In genomic region chr18:69067048-69067447, GRCh38 we compare ENCODE assay signal across 2 cellular contexts.
TF ChIP-seq lines count a peak whose summit lies in the region.

No MANE protein-coding gene starts in this region.

TF ChIP-seq in HepG2, 621 proteins besides CTCF, POLR2A, EP300 and RAD21:
- TF ChIP-seq, protein P1, sequence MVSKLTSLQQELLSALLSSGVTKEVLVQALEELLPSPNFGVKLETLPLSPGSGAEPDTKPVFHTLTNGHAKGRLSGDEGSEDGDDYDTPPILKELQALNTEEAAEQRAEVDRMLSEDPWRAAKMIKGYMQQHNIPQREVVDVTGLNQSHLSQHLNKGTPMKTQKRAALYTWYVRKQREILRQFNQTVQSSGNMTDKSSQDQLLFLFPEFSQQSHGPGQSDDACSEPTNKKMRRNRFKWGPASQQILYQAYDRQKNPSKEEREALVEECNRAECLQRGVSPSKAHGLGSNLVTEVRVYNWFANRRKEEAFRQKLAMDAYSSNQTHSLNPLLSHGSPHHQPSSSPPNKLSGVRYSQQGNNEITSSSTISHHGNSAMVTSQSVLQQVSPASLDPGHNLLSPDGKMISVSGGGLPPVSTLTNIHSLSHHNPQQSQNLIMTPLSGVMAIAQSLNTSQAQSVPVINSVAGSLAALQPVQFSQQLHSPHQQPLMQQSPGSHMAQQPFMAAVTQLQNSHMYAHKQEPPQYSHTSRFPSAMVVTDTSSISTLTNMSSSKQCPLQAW (CRISPR knock-in tag; IDR thresholded peaks at IDR 0.05) = no peak
- TF ChIP-seq KLF16 (CRISPR knock-in tag; IDR thresholded peaks at IDR 0.05) (no peak), ZNF33A (CRISPR knock-in tag; IDR thresholded peaks at IDR 0.05; ENCODE audit: borderline replicate concordance) (no peak), PAF1 (CRISPR knock-in tag; IDR thresholded peaks at IDR 0.05) (no peak), FOXA3 (CRISPR knock-in tag; IDR thresholded peaks at IDR 0.05) (no peak), ZFP36L2 (CRISPR knock-in tag; IDR thresholded peaks at IDR 0.05) (no peak), SMARCE1 (IDR thresholded peaks at IDR 0.05; ENCODE audit: borderline replicate concordance) (no peak), HHEX (CRISPR knock-in tag; IDR thresholded peaks at IDR 0.05) (no peak), ZNF430 (CRISPR knock-in tag; IDR thresholded peaks at IDR 0.05) (no peak), ATF7 (IDR thresholded peaks at IDR 0.05) (peak; percentile 99), ATF7 (CRISPR knock-in tag; IDR thresholded peaks at IDR 0.05) (no peak), ZNF263 (CRISPR knock-in tag; IDR thresholded peaks at IDR 0.05) (no peak), CREB1 (IDR thresholded peaks at IDR 0.05) (peak; percentile 89), CREB1 (CRISPR knock-in tag; IDR thresholded peaks at IDR 0.05) (no peak)
- TF ChIP-seq, protein P2, sequence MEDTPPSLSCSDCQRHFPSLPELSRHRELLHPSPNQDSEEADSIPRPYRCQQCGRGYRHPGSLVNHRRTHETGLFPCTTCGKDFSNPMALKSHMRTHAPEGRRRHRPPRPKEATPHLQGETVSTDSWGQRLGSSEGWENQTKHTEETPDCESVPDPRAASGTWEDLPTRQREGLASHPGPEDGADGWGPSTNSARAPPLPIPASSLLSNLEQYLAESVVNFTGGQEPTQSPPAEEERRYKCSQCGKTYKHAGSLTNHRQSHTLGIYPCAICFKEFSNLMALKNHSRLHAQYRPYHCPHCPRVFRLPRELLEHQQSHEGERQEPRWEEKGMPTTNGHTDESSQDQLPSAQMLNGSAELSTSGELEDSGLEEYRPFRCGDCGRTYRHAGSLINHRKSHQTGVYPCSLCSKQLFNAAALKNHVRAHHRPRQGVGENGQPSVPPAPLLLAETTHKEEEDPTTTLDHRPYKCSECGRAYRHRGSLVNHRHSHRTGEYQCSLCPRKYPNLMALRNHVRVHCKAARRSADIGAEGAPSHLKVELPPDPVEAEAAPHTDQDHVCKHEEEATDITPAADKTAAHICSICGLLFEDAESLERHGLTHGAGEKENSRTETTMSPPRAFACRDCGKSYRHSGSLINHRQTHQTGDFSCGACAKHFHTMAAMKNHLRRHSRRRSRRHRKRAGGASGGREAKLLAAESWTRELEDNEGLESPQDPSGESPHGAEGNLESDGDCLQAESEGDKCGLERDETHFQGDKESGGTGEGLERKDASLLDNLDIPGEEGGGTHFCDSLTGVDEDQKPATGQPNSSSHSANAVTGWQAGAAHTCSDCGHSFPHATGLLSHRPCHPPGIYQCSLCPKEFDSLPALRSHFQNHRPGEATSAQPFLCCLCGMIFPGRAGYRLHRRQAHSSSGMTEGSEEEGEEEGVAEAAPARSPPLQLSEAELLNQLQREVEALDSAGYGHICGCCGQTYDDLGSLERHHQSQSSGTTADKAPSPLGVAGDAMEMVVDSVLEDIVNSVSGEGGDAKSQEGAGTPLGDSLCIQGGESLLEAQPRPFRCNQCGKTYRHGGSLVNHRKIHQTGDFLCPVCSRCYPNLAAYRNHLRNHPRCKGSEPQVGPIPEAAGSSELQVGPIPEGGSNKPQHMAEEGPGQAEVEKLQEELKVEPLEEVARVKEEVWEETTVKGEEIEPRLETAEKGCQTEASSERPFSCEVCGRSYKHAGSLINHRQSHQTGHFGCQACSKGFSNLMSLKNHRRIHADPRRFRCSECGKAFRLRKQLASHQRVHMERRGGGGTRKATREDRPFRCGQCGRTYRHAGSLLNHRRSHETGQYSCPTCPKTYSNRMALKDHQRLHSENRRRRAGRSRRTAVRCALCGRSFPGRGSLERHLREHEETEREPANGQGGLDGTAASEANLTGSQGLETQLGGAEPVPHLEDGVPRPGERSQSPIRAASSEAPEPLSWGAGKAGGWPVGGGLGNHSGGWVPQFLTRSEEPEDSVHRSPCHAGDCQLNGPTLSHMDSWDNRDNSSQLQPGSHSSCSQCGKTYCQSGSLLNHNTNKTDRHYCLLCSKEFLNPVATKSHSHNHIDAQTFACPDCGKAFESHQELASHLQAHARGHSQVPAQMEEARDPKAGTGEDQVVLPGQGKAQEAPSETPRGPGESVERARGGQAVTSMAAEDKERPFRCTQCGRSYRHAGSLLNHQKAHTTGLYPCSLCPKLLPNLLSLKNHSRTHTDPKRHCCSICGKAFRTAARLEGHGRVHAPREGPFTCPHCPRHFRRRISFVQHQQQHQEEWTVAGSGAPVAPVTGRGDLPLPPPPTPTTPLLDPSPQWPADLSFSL (CRISPR knock-in tag; IDR thresholded peaks at IDR 0.05) = no peak
- TF ChIP-seq, protein P3, sequence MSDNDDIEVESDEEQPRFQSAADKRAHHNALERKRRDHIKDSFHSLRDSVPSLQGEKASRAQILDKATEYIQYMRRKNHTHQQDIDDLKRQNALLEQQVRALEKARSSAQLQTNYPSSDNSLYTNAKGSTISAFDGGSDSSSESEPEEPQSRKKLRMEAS (IDR thresholded peaks at IDR 0.05) = no peak
- TF ChIP-seq, protein P4, sequence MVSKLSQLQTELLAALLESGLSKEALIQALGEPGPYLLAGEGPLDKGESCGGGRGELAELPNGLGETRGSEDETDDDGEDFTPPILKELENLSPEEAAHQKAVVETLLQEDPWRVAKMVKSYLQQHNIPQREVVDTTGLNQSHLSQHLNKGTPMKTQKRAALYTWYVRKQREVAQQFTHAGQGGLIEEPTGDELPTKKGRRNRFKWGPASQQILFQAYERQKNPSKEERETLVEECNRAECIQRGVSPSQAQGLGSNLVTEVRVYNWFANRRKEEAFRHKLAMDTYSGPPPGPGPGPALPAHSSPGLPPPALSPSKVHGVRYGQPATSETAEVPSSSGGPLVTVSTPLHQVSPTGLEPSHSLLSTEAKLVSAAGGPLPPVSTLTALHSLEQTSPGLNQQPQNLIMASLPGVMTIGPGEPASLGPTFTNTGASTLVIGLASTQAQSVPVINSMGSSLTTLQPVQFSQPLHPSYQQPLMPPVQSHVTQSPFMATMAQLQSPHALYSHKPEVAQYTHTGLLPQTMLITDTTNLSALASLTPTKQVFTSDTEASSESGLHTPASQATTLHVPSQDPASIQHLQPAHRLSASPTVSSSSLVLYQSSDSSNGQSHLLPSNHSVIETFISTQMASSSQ (IDR thresholded peaks at IDR 0.05; ENCODE audit: low read depth) = no peak
- TF ChIP-seq, protein P4 (CRISPR knock-in tag; IDR thresholded peaks at IDR 0.05; ENCODE audit: borderline replicate concordance) = no peak

TF ChIP-seq in HEK293, 187 proteins besides CTCF, POLR2A, EP300 and RAD21 (continued from another document):
- TF ChIP-seq ATF2 (tag by site-specific recombination; IDR thresholded peaks at IDR 0.05; ENCODE audit: low read depth) = peak; percentile 72
